Comparison of ENCODE assay signal across 8 cellular contexts in the genomic region with DNA sequence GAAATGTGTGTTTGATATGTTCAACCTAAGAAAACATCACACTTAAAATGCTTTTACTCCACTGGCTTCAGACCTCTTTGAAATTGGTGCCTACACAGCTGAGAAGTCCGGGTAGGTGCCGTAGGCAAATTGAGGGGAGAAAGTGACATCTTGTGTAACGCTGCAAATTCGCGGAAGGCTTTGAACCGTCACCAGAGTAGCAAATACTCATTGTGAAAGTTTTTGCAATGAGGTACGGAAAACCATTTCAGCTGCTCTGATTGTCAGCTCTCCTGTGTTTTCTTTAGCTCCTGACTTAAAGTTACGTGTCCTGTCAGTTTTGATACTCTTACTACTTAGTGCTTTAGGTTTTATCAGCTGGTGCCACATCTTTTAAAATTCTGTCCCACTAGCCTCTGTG.
DNase-seq lines count a peak whose midpoint lies in the region; ATAC-seq, FAIRE-seq and TF ChIP-seq lines count a peak whose summit lies in the region.

No MANE protein-coding gene starts in this region.

- TF ChIP-seq EP300 in sigmoid colon (IDR thresholded peaks at IDR 0.05) = no peak

- no peak overlapping the region for H3K4me3 Mint-ChIP-seq in activated B cell treated with CpG ODN at 0.5 μM for 24 hours

- WGBS in sigmoid colon, 2 donors = 80 to 86% methylated on average over 8 of the region's 8 CpGs

- H3K4me3 ChIP-seq in sigmoid colon = no peak overlapping the region

- H3K4me1 ChIP-seq in sigmoid colon = peaks cover 6 to 36% (median 20%) of the 10 kb centered on the region in 4 donors

- peaks cover 27% of the 10 kb centered on the region for H3K4me1 Mint-ChIP-seq in activated B cell treated with CpG ODN at 0.5 μM for 24 hours

- FAIRE-seq in H54 (lab: Jason Lieb, UNC) = no peak

- ATAC-seq in GM18870 (IDR thresholded peaks at IDR 0.05; ENCODE audit: unreplicated experiment) = peak; percentile 91
- ATAC-seq in HG02588 (IDR thresholded peaks at IDR 0.05; ENCODE audit: unreplicated experiment) = peak; percentile 98
- ATAC-seq in activated B cell treated with CpG ODN at 0.5 μM for 24 hours (ENCODE audit: low read depth) = peak; percentile 90
- no peak for ATAC-seq in left colon

- intact Hi-C loops in activated B cell treated with CpG ODN at 0.5 μM for 24 hours (cut with micrococcal nuclease) (loop anchor here (1.0 to 5.0 kb wide), 3 partner anchors 35 to 127 kb away; no protein-coding TSS in a partner anchor), sigmoid colon (cut with DNase I) (no loop called here), left colon (cut with DNase I, micrococcal nuclease) (no loop called here)

- DNase-seq in activated B cell treated with CpG ODN at 0.5 μM for 24 hours = no peak
- peak; percentile 56 for DNase-seq in sigmoid colon
- DNase-seq in H54 (ENCODE audit: insufficient read length, low spot score) = no peak
- no peak for DNase-seq in left colon
- DNase-seq in nucleus accumbens (lab: John Stamatoyannopoulos, UW) = no peak
- no peak for DNase-seq in T-helper 9 cell

- H3K27me3 ChIP-seq in sigmoid colon = no peaks in the 10 kb centered on the region

- peaks cover 3% of the 10 kb centered on the region for H3K9me3 Mint-ChIP-seq in activated B cell treated with CpG ODN at 0.5 μM for 24 hours

- POLR2A ChIA-PET in activated B cell treated with CpG ODN at 0.5 μM for 24 hours (lab: Charles Lee) = interaction anchor here (1.0 to 1.2 kb wide), 3 partner anchors 37 to 618 kb away, joined by 3 to 8 read pairs (median 6); no protein-coding TSS in a partner anchor

- H3K36me3 ChIP-seq in sigmoid colon = peaks cover 0 to 15% (median 3%) of the 10 kb centered on the region in 4 donors

- CTCF ChIA-PET in activated B cell treated with CpG ODN at 0.5 μM for 24 hours (lab: Charles Lee) = interaction anchor here (0.9 to 1.2 kb wide), 2 partner anchors 56 to 286 kb away, joined by 3 read pairs; no protein-coding TSS in a partner anchor

- TF ChIP-seq CTCF in activated B cell treated with CpG ODN at 0.5 μM for 24 hours (IDR thresholded peaks at IDR 0.05) (no peak), sigmoid colon (IDR thresholded peaks at IDR 0.05) (no peak)

- TF ChIP-seq POLR2A in sigmoid colon (IDR thresholded peaks at IDR 0.05) (no peak), H54 (IDR thresholded peaks at IDR 0.05; ENCODE audit: low read depth, low read length) (no peak)

- H3K27ac ChIP-seq in sigmoid colon = peak overlapping the region in 1 of 4 donors; percentile 78

- H3K27me3 Mint-ChIP-seq in activated B cell treated with CpG ODN at 0.5 μM for 24 hours = no peaks in the 10 kb centered on the region

- H3K27ac Mint-ChIP-seq in activated B cell treated with CpG ODN at 0.5 μM for 24 hours = peak overlapping the region; percentile 67

- no peaks in the 10 kb centered on the region for H3K9me3 ChIP-seq in sigmoid colon

- H3K36me3 Mint-ChIP-seq in activated B cell treated with CpG ODN at 0.5 μM for 24 hours (ENCODE audit: low read depth) = peaks cover 4% of the 10 kb centered on the region
